Comparison of ENCODE assay signal across 8 cellular contexts in genomic region chr2:87311896-87312441, GRCh38.
DNase-seq lines count a peak whose midpoint lies in the region; ATAC-seq, FAIRE-seq and TF ChIP-seq lines count a peak whose summit lies in the region.
"Not testable (repeated sequence)": the region's sequence is repeated elsewhere in the genome, so short reads cannot be mapped to it uniquely, and the experiment has no call there.

No MANE protein-coding gene starts in this region.

- H3K36me3 ChIP-seq in DND-41 (ENCODE audit: insufficient read depth, low read length); PC-9 (ENCODE audit: low read depth); K562 (ENCODE audit: control insufficient read depth, insufficient read depth, low read length): not testable (repeated sequence)

- H3F3A ChIP-seq in PC-9 (ENCODE audit: insufficient read depth, low read depth): not testable (repeated sequence)

- TF ChIP-seq POLR2A in K562 (conservative IDR thresholded peaks at IDR 0.05): not testable (repeated sequence)

- POLR2A ChIA-PET in PC-9 (lab: Charles Lee; ENCODE audit: unreplicated experiment); activated CD8-positive, alpha-beta T cell treated with anti-CD3 and anti-CD28 coated beads for 36 hours (lab: Charles Lee); K562 (lab: Yijun Ruan, JAX): not testable (repeated sequence)

- not testable (repeated sequence) for H3K4me3 Mint-ChIP-seq in activated CD4-positive, alpha-beta T cell treated with anti-CD3 and anti-CD28 coated beads, Interleukin-2, amount 10 ng/mL, durations not matched to agents 24 days and 14 days; activated CD8-positive, alpha-beta T cell treated with anti-CD3 and anti-CD28 coated beads for 36 hours
- peak overlapping the region; percentile 31 for H3K4me3 Mint-ChIP-seq in activated T-helper 17 cell treated with anti-CD3 and anti-CD28 coated beads, Interleukin-2, amount 50 U/mL, for 72 hours

- H3K79me2 ChIP-seq in DND-41 (ENCODE audit: insufficient read depth, low read length); PC-9 (ENCODE audit: low read depth); K562 (ENCODE audit: control insufficient read depth, insufficient read depth, low read length): not testable (repeated sequence)

- CTCF ChIA-PET in PC-9 (lab: Charles Lee); activated CD8-positive, alpha-beta T cell treated with anti-CD3 and anti-CD28 coated beads for 36 hours (lab: Charles Lee); K562 (lab: Yijun Ruan, JAX; ENCODE audit: low intra/inter-chr PET ratio): not testable (repeated sequence)

- ATAC-seq in DND-41 (ENCODE audit: insufficient read depth, low read depth) (peak; percentile 49; the same call in 2 of the 3 replicates), K562 (peak; percentile 40; the same call in 2 of the 3 replicates)
- ATAC-seq in activated CD8-positive, alpha-beta T cell treated with anti-CD3 and anti-CD28 coated beads for 36 hours: peak; percentile 25
- peak; percentile 17 for ATAC-seq in activated T-helper 17 cell treated with anti-CD3 and anti-CD28 coated beads, Interleukin-2, amount 50 U/mL, for 72 hours (replicated peaks)
- peak; percentile 40 for ATAC-seq in stimulated activated naive CD8-positive, alpha-beta T cell treated with anti-CD3 and anti-CD28 coated beads, Interleukin-15, Interleukin-2, amounts not matched to agents 100 U/mL and 50 U/mL, for 24 hours

- H3K9me2 ChIP-seq in PC-9 (ENCODE audit: insufficient read depth): not testable (repeated sequence)

- not testable (repeated sequence) for H3K27me3 ChIP-seq in DND-41 (ENCODE audit: insufficient read depth, low read length, poor library complexity); PC-9 (ENCODE audit: insufficient read depth, low read depth); K562 (ENCODE audit: control insufficient read depth in 2 of 2, insufficient read depth in 2 of 2, low read length in 2 of 2)

- not testable (repeated sequence) for H3K4me3 ChIP-seq in DND-41 (ENCODE audit: low read depth in 1 of 2, low read length in 2 of 2); PC-9; K562

- not testable (repeated sequence) for H3K9ac ChIP-seq in DND-41 (ENCODE audit: low read depth, low read length); K562 (ENCODE audit: insufficient read depth in 1 of 2, low read depth in 2 of 2, low read length in 2 of 2)

- not testable (repeated sequence) for H3K27me3 Mint-ChIP-seq in activated CD4-positive, alpha-beta T cell treated with anti-CD3 and anti-CD28 coated beads, Interleukin-2, amount 10 ng/mL, durations not matched to agents 24 days and 14 days; activated CD8-positive, alpha-beta T cell treated with anti-CD3 and anti-CD28 coated beads for 36 hours; activated T-helper 17 cell treated with anti-CD3 and anti-CD28 coated beads, Interleukin-2, amount 50 U/mL, for 72 hours

- in situ Hi-C loops in K562 (cut with MboI): not testable (repeated sequence)

- TF ChIP-seq EP300 in K562 (IDR thresholded peaks at IDR 0.05; ENCODE audit: low read length): not testable (repeated sequence)

- intact Hi-C loops in PC-9 (cut with micrococcal nuclease; ENCODE audit: unreplicated experiment); activated CD4-positive, alpha-beta T cell treated with anti-CD3 and anti-CD28 coated beads, Interleukin-2, amount 10 ng/mL, durations not matched to agents 24 days and 14 days (cut with micrococcal nuclease); activated CD8-positive, alpha-beta T cell treated with anti-CD3 and anti-CD28 coated beads for 36 hours (cut with micrococcal nuclease); K562 (cut with micrococcal nuclease): not testable (repeated sequence)

- not testable (repeated sequence) for H4K20me1 ChIP-seq in DND-41 (ENCODE audit: insufficient read depth, low read length); PC-9 (ENCODE audit: insufficient read depth); K562 (replicated peaks; ENCODE audit: control insufficient read depth, insufficient read depth, low read length)

- H3K9me1 ChIP-seq in K562 (ENCODE audit: control insufficient read depth, insufficient read depth, low read length): not testable (repeated sequence)

- 0% methylated on average over 5 of the region's 6 CpGs for whole genome bisulfite sequencing in K562 (ENCODE audit: insufficient coverage, low coverage, missing lambda C conversion rate)

- H3K4me2 ChIP-seq in DND-41 (ENCODE audit: insufficient read depth, low read length); PC-9; K562 (ENCODE audit: insufficient read depth, low read length): not testable (repeated sequence)

- DNase-seq in DND-41; PC-9; activated CD4-positive, alpha-beta T cell treated with anti-CD3 and anti-CD28 coated beads, Interleukin-2, amount 10 ng/mL, durations not matched to agents 24 days and 14 days; activated CD8-positive, alpha-beta T cell treated with anti-CD3 and anti-CD28 coated beads for 36 hours; K562 (ENCODE audit: extremely low read depth in 1 of 4, low spot score in 3 of 4); stimulated activated naive CD8-positive, alpha-beta T cell treated with anti-CD3 and anti-CD28 coated beads, Interleukin-15, Interleukin-2, amounts not matched to agents 100 U/mL and 50 U/mL, for 24 hours: not testable (repeated sequence)
- DNase-seq in stimulated activated CD4-positive, alpha-beta T cell treated with anti-CD3 and anti-CD28 coated beads, Interleukin-15, amount 100 ng/mL, for 24 hours: peak; percentile 14

- not testable (repeated sequence) for H2AFZ ChIP-seq in DND-41 (ENCODE audit: low read depth, low read length); K562 (ENCODE audit: low read depth, low read length)
- 0 out of 2 replicates have a peak overlapping the region, but pooled peaks have one; percentile 55 for H2AFZ ChIP-seq in PC-9

- H3K9me3 Mint-ChIP-seq in activated CD4-positive, alpha-beta T cell treated with anti-CD3 and anti-CD28 coated beads, Interleukin-2, amount 10 ng/mL, durations not matched to agents 24 days and 14 days; activated CD8-positive, alpha-beta T cell treated with anti-CD3 and anti-CD28 coated beads for 36 hours; activated T-helper 17 cell treated with anti-CD3 and anti-CD28 coated beads, Interleukin-2, amount 50 U/mL, for 72 hours: not testable (repeated sequence)

- not testable (repeated sequence) for TF ChIP-seq CTCF in DND-41 (IDR thresholded peaks at IDR 0.05; ENCODE audit: borderline replicate concordance, extremely low read depth, low read length, poor library complexity, severe bottlenecking); PC-9 (conservative IDR thresholded peaks at IDR 0.05); activated CD8-positive, alpha-beta T cell treated with anti-CD3 and anti-CD28 coated beads for 36 hours (IDR thresholded peaks at IDR 0.05); K562 (IDR thresholded peaks at IDR 0.05 in 2 of 3, conservative IDR thresholded peaks at IDR 0.05 in 1 of 3; ENCODE audit: insufficient read depth in 2 of 3, low read depth in 1 of 3, low read length in 3 of 3)

- BruUV-seq in PC-9 (replicated peaks; lab: Mats Ljungman, UMichigan); K562 (replicated peaks; lab: Mats Ljungman, UMichigan): not testable (repeated sequence)

- peak overlapping the region; percentile 37 for H3K27ac Mint-ChIP-seq in activated CD4-positive, alpha-beta T cell treated with anti-CD3 and anti-CD28 coated beads, Interleukin-2, amount 10 ng/mL, durations not matched to agents 24 days and 14 days
- H3K27ac Mint-ChIP-seq in activated CD8-positive, alpha-beta T cell treated with anti-CD3 and anti-CD28 coated beads for 36 hours; activated T-helper 17 cell treated with anti-CD3 and anti-CD28 coated beads, Interleukin-2, amount 50 U/mL, for 72 hours: not testable (repeated sequence)

- not testable (repeated sequence) for H3K27ac ChIP-seq in DND-41 (ENCODE audit: low read length); K562 (ENCODE audit: extremely low read depth, low read depth, low read length)
- 0 out of 2 replicates have a peak overlapping the region, but pooled peaks have one; percentile 35 for H3K27ac ChIP-seq in PC-9

- TF ChIP-seq RAD21 in K562 (CRISPR knock-in tag; conservative IDR thresholded peaks at IDR 0.05 in 1 of 2, IDR thresholded peaks at IDR 0.05 in 1 of 2): not testable (repeated sequence)

- not testable (repeated sequence) for FAIRE-seq in K562 (lab: Jason Lieb, UNC)

- not testable (repeated sequence) for H3K4me1 ChIP-seq in DND-41 (ENCODE audit: insufficient read depth, low read length); PC-9 (replicated peaks; ENCODE audit: insufficient read depth); K562 (replicated peaks in 1 of 2; ENCODE audit: control insufficient read depth in 2 of 2, insufficient read depth in 2 of 2, low read length in 2 of 2)

- H3K9me3 ChIP-seq in DND-41 (ENCODE audit: insufficient read depth, low read length, severe bottlenecking); PC-9 (ENCODE audit: insufficient read depth, low read depth); K562 (replicated peaks; ENCODE audit: control insufficient read depth, insufficient read depth, low read depth, low read length): not testable (repeated sequence)

- H3K36me3 Mint-ChIP-seq in activated CD4-positive, alpha-beta T cell treated with anti-CD3 and anti-CD28 coated beads, Interleukin-2, amount 10 ng/mL, durations not matched to agents 24 days and 14 days (ENCODE audit: low read depth); activated CD8-positive, alpha-beta T cell treated with anti-CD3 and anti-CD28 coated beads for 36 hours (ENCODE audit: low read depth); activated T-helper 17 cell treated with anti-CD3 and anti-CD28 coated beads, Interleukin-2, amount 50 U/mL, for 72 hours (ENCODE audit: low read depth): not testable (repeated sequence)

- peaks cover 18% of the 10 kb centered on the region for H3K4me1 Mint-ChIP-seq in activated CD4-positive, alpha-beta T cell treated with anti-CD3 and anti-CD28 coated beads, Interleukin-2, amount 10 ng/mL, durations not matched to agents 24 days and 14 days
- H3K4me1 Mint-ChIP-seq in activated CD8-positive, alpha-beta T cell treated with anti-CD3 and anti-CD28 coated beads for 36 hours (ENCODE audit: low read depth): peaks cover 14% of the 10 kb centered on the region
- not testable (repeated sequence) for H3K4me1 Mint-ChIP-seq in activated T-helper 17 cell treated with anti-CD3 and anti-CD28 coated beads, Interleukin-2, amount 50 U/mL, for 72 hours
